In genomic region chr11:8102296-8102915, GRCh38 we compare ENCODE assay signal across 30 cellular contexts. TPM values are rescaled to one million over a fixed set of nuclear protein-coding genes. Genes with fewer than 3 reads are reported as not detected.
DNase-seq lines count a peak whose midpoint lies in the region; ATAC-seq and TF ChIP-seq lines count a peak whose summit lies in the region.
"Had no signal": no experiment of that assay in that cellular context is flagged by ENCODE, and none has a peak within 500 bp of the region (broad histone marks: within the 10 kb centered on the region; RNA-seq: fewer than 3 reads in every experiment).

No MANE protein-coding gene starts in this region.

- no peak overlapping the region for H3K27ac ChIP-seq in osteoblast (ENCODE audit: low read depth, low read length)
- H3K27ac ChIP-seq: 22Rv1, C4-2B, RWPE1 had no signal

- H3K4me3 Mint-ChIP-seq in chondrocyte (ENCODE audit: unreplicated experiment) = no peak overlapping the region
- H3K4me3 Mint-ChIP-seq in activated CD8-positive, alpha-beta T cell treated with anti-CD3 and anti-CD28 coated beads, Interleukin-2, amount 10 ng/mL, durations not matched to agents 7 days and 5 days = no peak overlapping the region
- H3K4me3 Mint-ChIP-seq: B cell; CD8-positive, alpha-beta T cell; GM23338; H9 had no signal

- peak; percentile 40 for DNase-seq in activated CD8-positive, alpha-beta memory T cell treated with anti-CD3 and anti-CD28 coated beads for 24 hours
- DNase-seq in activated CD8-positive, alpha-beta memory T cell treated with anti-CD3 and anti-CD28 coated beads, Interleukin-2, amount 50 U/mL, for 4 hours = no peak
- DNase-seq in chondrocyte (ENCODE audit: low spot score) = peak; percentile 25
- peak; percentile 42 for DNase-seq in islet precursor cell
- DNase-seq in osteoblast (ENCODE audit: insufficient read length, low spot score, missing footprints) = peak; percentile 46
- no peak for DNase-seq in activated CD8-positive, alpha-beta T cell treated with anti-CD3 and anti-CD28 coated beads, Interleukin-2, amount 10 ng/mL, durations not matched to agents 7 days and 5 days
- DNase-seq: Caco-2, DMS79, EL, GDM1, H9, NCI-H1092, NCI-H1417 treated with DMSO at 0.1 percent for 48 hours, NCI-H1694 treated with DMSO at 0.1 percent for 48 hours, NCI-H2081, NCI-H2227 treated with DMSO at 0.1 percent for 48 hours, NCI-H526 treated with DMSO at 0.1 percent for 48 hours, SHP77 had no signal

- peaks cover 7% of the 10 kb centered on the region for H4K20me1 ChIP-seq in osteoblast (ENCODE audit: insufficient read depth, low read length)

- no peak overlapping the region for H2AFZ ChIP-seq in osteoblast (ENCODE audit: low read length)
- H2AFZ ChIP-seq: GM23338 had no signal

- H3K9me3 ChIP-seq in osteoblast (ENCODE audit: low read depth, low read length) = no peaks in the 10 kb centered on the region
- H3K9me3 ChIP-seq: Caco-2 had no signal

- TF ChIP-seq CTCF in chondrocyte (IDR thresholded peaks at IDR 0.05) (no peak), osteoblast (IDR thresholded peaks at IDR 0.05; ENCODE audit: extremely low read depth, low read depth, low read length) (no peak)

- no peak overlapping the region for H3K4me2 ChIP-seq in osteoblast (ENCODE audit: insufficient read depth, low read length)
- H3K4me2 ChIP-seq: GM23338 had no signal

- no peak overlapping the region for H3K4me3 ChIP-seq in osteoblast (ENCODE audit: insufficient read depth, low read length)
- H3K4me3 ChIP-seq: GM12878, GM23338 had no signal

- ATAC-seq in activated CD8-positive, alpha-beta T cell treated with anti-CD3 and anti-CD28 coated beads, Interleukin-2, amount 10 ng/mL, durations not matched to agents 7 days and 5 days = no peak
- ATAC-seq in HG02623 (IDR thresholded peaks at IDR 0.05; ENCODE audit: unreplicated experiment) (no peak), HG02588 (IDR thresholded peaks at IDR 0.05; ENCODE audit: unreplicated experiment) (no peak)
- ATAC-seq: CD8-positive, alpha-beta T cell; GM12878; GM23338; Panc1 had no signal

- H3K27me3 Mint-ChIP-seq in chondrocyte (ENCODE audit: low read depth) = no peaks in the 10 kb centered on the region
- no peaks in the 10 kb centered on the region for H3K27me3 Mint-ChIP-seq in activated CD8-positive, alpha-beta T cell treated with anti-CD3 and anti-CD28 coated beads, Interleukin-2, amount 10 ng/mL, durations not matched to agents 7 days and 5 days (ENCODE audit: low read depth)
- H3K27me3 Mint-ChIP-seq: B cell had no signal

- peaks cover 7% of the 10 kb centered on the region for H3K4me1 Mint-ChIP-seq in chondrocyte (ENCODE audit: low read depth)
- H3K4me1 Mint-ChIP-seq in activated CD8-positive, alpha-beta T cell treated with anti-CD3 and anti-CD28 coated beads, Interleukin-2, amount 10 ng/mL, durations not matched to agents 7 days and 5 days (ENCODE audit: low read depth) = no peaks in the 10 kb centered on the region
- H3K4me1 Mint-ChIP-seq: B cell, GM23338, H9 had no signal

- H3K9me3 Mint-ChIP-seq in chondrocyte (ENCODE audit: low read depth) = no peaks in the 10 kb centered on the region
- no peaks in the 10 kb centered on the region for H3K9me3 Mint-ChIP-seq in activated CD8-positive, alpha-beta T cell treated with anti-CD3 and anti-CD28 coated beads, Interleukin-2, amount 10 ng/mL, durations not matched to agents 7 days and 5 days (ENCODE audit: insufficient read depth)
- H3K9me3 Mint-ChIP-seq: CD8-positive, alpha-beta T cell; GM23338; H9 had no signal

- no peaks in the 10 kb centered on the region for H3K27me3 ChIP-seq in osteoblast (ENCODE audit: insufficient read depth, low read length)

- H3K27ac Mint-ChIP-seq in chondrocyte (ENCODE audit: unreplicated experiment) = no peak overlapping the region
- no peak overlapping the region for H3K27ac Mint-ChIP-seq in activated CD8-positive, alpha-beta T cell treated with anti-CD3 and anti-CD28 coated beads, Interleukin-2, amount 10 ng/mL, durations not matched to agents 7 days and 5 days
- H3K27ac Mint-ChIP-seq: B cell; CD8-positive, alpha-beta T cell; GM23338; H9 had no signal

- POLR2A ChIA-PET in activated CD8-positive, alpha-beta T cell treated with anti-CD3 and anti-CD28 coated beads, Interleukin-2, amount 10 ng/mL, durations not matched to agents 7 days and 5 days (lab: Charles Lee) = no interaction called here

- CTCF ChIA-PET in activated CD8-positive, alpha-beta T cell treated with anti-CD3 and anti-CD28 coated beads, Interleukin-2, amount 10 ng/mL, durations not matched to agents 7 days and 5 days (lab: Charles Lee) = interaction anchor here (1.7 kb wide), 1 partner anchor 69 kb away, joined by 5 read pairs; no protein-coding TSS in a partner anchor

- peaks cover 14% of the 10 kb centered on the region for H3K36me3 Mint-ChIP-seq in chondrocyte (ENCODE audit: low read depth)
- H3K36me3 Mint-ChIP-seq in activated CD8-positive, alpha-beta T cell treated with anti-CD3 and anti-CD28 coated beads, Interleukin-2, amount 10 ng/mL, durations not matched to agents 7 days and 5 days (ENCODE audit: low read depth) = no peaks in the 10 kb centered on the region

- H3K79me2 ChIP-seq in osteoblast (ENCODE audit: insufficient read depth, low read length) = no peaks in the 10 kb centered on the region

- peaks cover 17% of the 10 kb centered on the region for H3K4me1 ChIP-seq in osteoblast (ENCODE audit: insufficient read depth, low read length)
- H3K4me1 ChIP-seq: Caco-2 had no signal

- H3K36me3 ChIP-seq in osteoblast (ENCODE audit: insufficient read depth, low read length) = peaks cover 36% of the 10 kb centered on the region

RNA-seq across cellular contexts. Expression of gene TUB, which starts 21.4 kb away (rescaled TPM):
- total RNA-seq in chondrocyte = 14.1 to 17.2 TPM (median 14.3 TPM) in 3 replicates
- total RNA-seq in osteoblast = 19.2 and 23.5 TPM in 2 replicates
- total RNA-seq in activated CD8-positive, alpha-beta T cell treated with anti-CD3 and anti-CD28 coated beads, Interleukin-2, amount 10 ng/mL, durations not matched to agents 7 days and 5 days = not detected
- total RNA-seq: Caco-2; CD8-positive, alpha-beta T cell; GM12878; HT-29; OCI-LY7 had no signal

Comparison
In these comparisons a context has a peak if more than half of its experiments do, and no peak if none do; other contexts are left out.
1. DNase-seq: peak in activated CD8-positive, alpha-beta memory T cell treated with anti-CD3 and anti-CD28 coated beads for 24 hours (single experiment), chondrocyte (single experiment), islet precursor cell (single experiment) and osteoblast (single experiment); none in activated CD8-positive, alpha-beta memory T cell treated with anti-CD3 and anti-CD28 coated beads, Interleukin-2, amount 50 U/mL, for 4 hours (single experiment) and activated CD8-positive, alpha-beta T cell treated with anti-CD3 and anti-CD28 coated beads, Interleukin-2, amount 10 ng/mL, durations not matched to agents 7 days and 5 days (single experiment).
2. RNA of gene TUB, which starts 21.4 kb away (total RNA-seq): 19.2 to 23.5 TPM in osteoblast and 14.1 to 17.2 TPM in chondrocyte; not detected in activated CD8-positive, alpha-beta T cell treated with anti-CD3 and anti-CD28 coated beads, Interleukin-2, amount 10 ng/mL, durations not matched to agents 7 days and 5 days; every median in the first group is over 10 times any median in the second.